ENCODE assay signal across 34 cellular contexts in genomic region chr4:189128341-189128740, GRCh38.
"Had no signal": no experiment of that assay in that cellular context is flagged by ENCODE, and none has a peak within 500 bp of the region (broad histone marks: within the 10 kb centered on the region; RNA-seq: fewer than 3 reads in every experiment).

No MANE protein-coding gene starts in this region.

- H3K27me3 Mint-ChIP-seq: activated B cell treated with CpG ODN at 0.5 μM for 24 hours; activated CD4-positive, alpha-beta memory T cell treated with anti-CD3 and anti-CD28 coated beads for 36 hours had no signal

- H3K4me3 Mint-ChIP-seq: activated B cell treated with CpG ODN at 0.5 μM for 24 hours; activated CD4-positive, alpha-beta memory T cell treated with anti-CD3 and anti-CD28 coated beads for 36 hours; activated naive CD4-positive, alpha-beta T cell treated with anti-CD3 and anti-CD28 coated beads for 36 hours; activated T-cell treated with anti-CD3 and anti-CD28 coated beads, Interleukin-2, amount 50 U/mL, for 4 hours; activated T-helper 1 cell treated with anti-CD3 and anti-CD28 coated beads, Interleukin-12 subunit alpha, Interleukin-12 subunit beta, Interleukin-2, Interleukin-4 antibody, amounts not matched to agents 30 ng/mL and 10 ng/mL and 1 ng/mL, durations not matched to agents 14 hours and 24 hours and 36 hours had no signal

- H3K4me3 ChIP-seq: adrenal gland, body of pancreas, K562, MG63 had no signal

- ATAC-seq: activated naive CD4-positive, alpha-beta T cell treated with anti-CD3 and anti-CD28 coated beads, Interleukin-2, amount 50 U/mL, for 72 hours; activated T-cell treated with anti-CD3 and anti-CD28 coated beads, Interleukin-2, amount 50 U/mL, for 4 hours; body of pancreas; K562; Panc1; Right ventricle myocardium inferior; SK-N-SH treated with all-trans-retinoic acid at 6 μM for 48 hours had no signal

- DNase-seq: activated B cell treated with CpG ODN at 0.5 μM for 24 hours; activated CD4-positive, alpha-beta memory T cell treated with anti-CD3 and anti-CD28 coated beads for 36 hours; activated CD4-positive, alpha-beta T cell treated with anti-CD3 and anti-CD28 coated beads for 4 hours; activated CD4-positive, alpha-beta T cell treated with anti-CD3 and anti-CD28 coated beads, Interleukin-2, amount 50 U/mL, for 1 hour; activated CD4-positive, CD25-positive, alpha-beta regulatory T cell treated with anti-CD3 and anti-CD28 coated beads, Interleukin-2, amount 50 U/mL, for 72 hours; activated CD8-positive, alpha-beta memory T cell treated with anti-CD3 and anti-CD28 coated beads, Interleukin-2, amount 50 U/mL, for 4 hours; activated gamma-delta T cell treated with Interleukin-2 at 50 U/mL for 16 hours; activated naive CD4-positive, alpha-beta T cell treated with anti-CD3 and anti-CD28 coated beads for 36 hours; activated T-cell treated with anti-CD3 and anti-CD28 coated beads for 4 hours; activated T-cell treated with anti-CD3 and anti-CD28 coated beads, Interleukin-2, amount 50 U/mL, for 4 hours; adrenal gland; body of pancreas; central memory CD4-positive, alpha-beta T cell; MG63; NCI-H1048; NCI-H1417; NCI-H146; NCI-H187; NCI-H2029 treated with DMSO at 0.1 percent for 48 hours; NCI-H2107; NCI-H226; NCI-H446 treated with DMSO at 0.1 percent for 48 hours; NCI-H524 treated with DMSO at 0.1 percent for 48 hours; SIG-M5; T-helper 1 cell; T-helper 2 cell; T-helper 9 cell had no signal

- H3K36me3 ChIP-seq: adrenal gland, MG63 had no signal

- H3K4me1 Mint-ChIP-seq: activated B cell treated with CpG ODN at 0.5 μM for 24 hours had no signal

- H3K27me3 ChIP-seq: adrenal gland, body of pancreas, MG63 had no signal

- H3K27ac Mint-ChIP-seq: activated B cell treated with CpG ODN at 0.5 μM for 24 hours; activated CD4-positive, alpha-beta memory T cell treated with anti-CD3 and anti-CD28 coated beads for 36 hours; activated naive CD4-positive, alpha-beta T cell treated with anti-CD3 and anti-CD28 coated beads for 36 hours; activated naive CD4-positive, alpha-beta T cell treated with anti-CD3 and anti-CD28 coated beads, Interleukin-2, amount 50 U/mL, for 72 hours; activated T-helper 1 cell treated with anti-CD3 and anti-CD28 coated beads, Interleukin-12 subunit alpha, Interleukin-12 subunit beta, Interleukin-2, Interleukin-4 antibody, amounts not matched to agents 30 ng/mL and 10 ng/mL and 1 ng/mL, durations not matched to agents 14 hours and 24 hours and 36 hours had no signal

- H3K27ac ChIP-seq: adrenal gland, body of pancreas, VCaP had no signal

- H3K36me3 Mint-ChIP-seq: activated CD4-positive, alpha-beta memory T cell treated with anti-CD3 and anti-CD28 coated beads for 36 hours; activated naive CD4-positive, alpha-beta T cell treated with anti-CD3 and anti-CD28 coated beads, Interleukin-2, amount 50 U/mL, for 72 hours had no signal

- H3K4me1 ChIP-seq: adrenal gland, body of pancreas had no signal

- H3K9me3 ChIP-seq: adrenal gland, body of pancreas, MG63 had no signal
